25 cellular contexts compared by ENCODE assay signal in the genomic region with DNA sequence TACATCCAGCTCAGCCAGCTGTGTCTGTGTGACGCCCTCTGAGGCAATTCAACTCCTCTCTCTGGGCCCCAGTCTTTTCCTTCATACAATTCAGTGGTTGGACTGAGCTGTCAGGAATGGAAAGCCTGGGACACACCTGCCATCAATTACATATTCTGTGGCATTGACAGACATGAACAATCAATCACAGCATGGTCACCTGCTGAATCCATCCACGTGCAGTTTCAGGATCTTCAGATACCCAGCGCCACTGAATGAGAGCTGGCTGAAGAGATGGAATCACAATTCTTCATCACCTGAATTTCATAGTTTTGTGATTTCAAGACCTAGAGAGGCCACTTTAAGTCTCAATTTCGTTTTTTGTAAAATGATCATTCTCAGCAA. TPM values are rescaled to one million over a fixed set of nuclear protein-coding genes. Genes with fewer than 3 reads are reported as not detected.
"Had no signal": no experiment of that assay in that cellular context is flagged by ENCODE, and none has a peak within 500 bp of the region (broad histone marks: within the 10 kb centered on the region; RNA-seq: fewer than 3 reads in every experiment).

No MANE protein-coding gene starts in this region.

- H3K27ac Mint-ChIP-seq: activated CD8-positive, alpha-beta T cell treated with anti-CD3 and anti-CD28 coated beads for 36 hours; activated naive CD4-positive, alpha-beta T cell treated with anti-CD3 and anti-CD28 coated beads, Interleukin-2, amount 10 ng/mL, durations not matched to agents 7 days and 5 days; activated naive CD8-positive, alpha-beta T cell treated with anti-CD3 and anti-CD28 coated beads, Interleukin-2, amount 10 ng/mL, durations not matched to agents 7 days and 5 days; activated T-cell treated with anti-CD3 and anti-CD28 coated beads, Interleukin-2, amount 50 U/mL, for 72 hours; activated T-helper 2 cell treated with anti-CD3 and anti-CD28 coated beads, Interferon-gamma antibody, Interleukin-2, Interleukin-4, amounts not matched to agents 10 μg/mL and 5 μg/mL and 100 μg/mL, durations not matched to agents 14 hours and 24 hours and 36 hours had no signal

- H3K4me1 ChIP-seq: adrenal gland had no signal

- ATAC-seq: activated CD4-positive, CD25-positive, alpha-beta regulatory T cell treated with anti-CD3 and anti-CD28 coated beads, Interleukin-2, amount 50 U/mL, for 24 hours; activated CD8-positive, alpha-beta T cell treated with anti-CD3 and anti-CD28 coated beads for 36 hours; activated T-cell treated with anti-CD3 and anti-CD28 coated beads, Interleukin-2, amount 50 U/mL, for 72 hours had no signal

- DNase-seq: activated CD4-positive, alpha-beta T cell treated with anti-CD3 and anti-CD28 coated beads for 4 hours; activated CD8-positive, alpha-beta T cell treated with anti-CD3 and anti-CD28 coated beads for 36 hours; activated gamma-delta T cell treated with Interleukin-2 at 50 U/mL for 16 hours; activated naive CD4-positive, alpha-beta T cell treated with anti-CD3 and anti-CD28 coated beads, Interleukin-2, amount 10 ng/mL, durations not matched to agents 7 days and 5 days; activated T-cell treated with anti-CD3 and anti-CD28 coated beads, Interleukin-2, amount 50 U/mL, for 72 hours; anterior cingulate cortex; central memory CD4-positive, alpha-beta T cell; Kasumi-1; KBM-7; NCI-H1048; NCI-H1694; NCI-H2029; NCI-H446; NCI-H524; NCI-H774; SIG-M5; T-helper 1 cell had no signal

- H3K36me3 ChIP-seq: adrenal gland had no signal

- H3K9me3 Mint-ChIP-seq: activated CD8-positive, alpha-beta T cell treated with anti-CD3 and anti-CD28 coated beads for 36 hours; activated naive CD8-positive, alpha-beta T cell treated with anti-CD3 and anti-CD28 coated beads, Interleukin-2, amount 10 ng/mL, durations not matched to agents 7 days and 5 days; activated T-cell treated with anti-CD3 and anti-CD28 coated beads, Interleukin-2, amount 50 U/mL, for 72 hours; activated T-helper 2 cell treated with anti-CD3 and anti-CD28 coated beads, Interferon-gamma antibody, Interleukin-2, Interleukin-4, amounts not matched to agents 10 μg/mL and 5 μg/mL and 100 μg/mL, durations not matched to agents 14 hours and 24 hours and 36 hours had no signal

- H3K9me3 ChIP-seq: adrenal gland had no signal

- H3K4me3 Mint-ChIP-seq: activated CD8-positive, alpha-beta T cell treated with anti-CD3 and anti-CD28 coated beads for 36 hours; activated naive CD4-positive, alpha-beta T cell treated with anti-CD3 and anti-CD28 coated beads, Interleukin-2, amount 10 ng/mL, durations not matched to agents 7 days and 5 days; activated naive CD8-positive, alpha-beta T cell treated with anti-CD3 and anti-CD28 coated beads, Interleukin-2, amount 10 ng/mL, durations not matched to agents 7 days and 5 days; activated T-cell treated with anti-CD3 and anti-CD28 coated beads, Interleukin-2, amount 50 U/mL, for 72 hours had no signal

- H3K27ac ChIP-seq: adrenal gland, SK-N-MC had no signal

- H3K36me3 Mint-ChIP-seq: activated naive CD4-positive, alpha-beta T cell treated with anti-CD3 and anti-CD28 coated beads, Interleukin-2, amount 10 ng/mL, durations not matched to agents 7 days and 5 days; activated naive CD8-positive, alpha-beta T cell treated with anti-CD3 and anti-CD28 coated beads, Interleukin-2, amount 10 ng/mL, durations not matched to agents 7 days and 5 days had no signal

- H3K4me3 ChIP-seq: adrenal gland, SK-N-MC had no signal

RNA-seq across cellular contexts. Expression of a gene that starts 5.1 kb away (rescaled TPM):
- total RNA-seq: RPMI7951 had no signal

RNA-seq across cellular contexts. Expression of a gene that starts 27.1 kb away (rescaled TPM):
- total RNA-seq: adrenal gland; chondrocyte; RPMI7951; T-helper 2 cell treated with Interferon-gamma antibody and Interleukin-4, amounts not matched to agents 100 ng/mL and 5 ng/mL, for 36 hours had no signal
- polyA plus RNA-seq: adrenal gland had no signal
